9 cellular contexts compared by ENCODE assay signal in genomic region chr14:77498120-77498979, GRCh38. TPM values are rescaled to one million over a fixed set of nuclear protein-coding genes. Genes with fewer than 3 reads are reported as not detected.
A peak's percentile ranks its signal among the peaks of the same experiment; 100 is the strongest.
DNase-seq lines count a peak whose midpoint lies in the region; ATAC-seq and TF ChIP-seq lines count a peak whose summit lies in the region.
"Had no signal": no experiment of that assay in that cellular context is flagged by ENCODE, and none has a peak within 500 bp of the region (broad histone marks: within the 10 kb centered on the region; RNA-seq: fewer than 3 reads in every experiment).

TSS of gene ISM2 (minus strand) at chr14:77498816. CDS start at chr14:77498793, 23 bp downstream.

- H3K36me3 ChIP-seq in MM.1S (replicated peaks; ENCODE audit: insufficient read depth, low read length): no peaks in the 10 kb centered on the region

- TF ChIP-seq CTCF in MM.1S (IDR thresholded peaks at IDR 0.05; ENCODE audit: low read length) (no peak), endothelial cell (IDR thresholded peaks at IDR 0.05; ENCODE audit: unreplicated experiment) (no peak)

- H3K4me3 Mint-ChIP-seq in endothelial cell (ENCODE audit: unreplicated experiment): peak within 1 kb of the TSS; percentile 82
- H3K4me3 Mint-ChIP-seq in stimulated activated naive B cell treated with anti-CD40 and anti-IgM and Interleukin-4, amounts not matched to agents 10 μg/mL and 1 μg/mL and 100 μg/mL, for 72 hours: peak within 1 kb of the TSS; percentile 72 to 73

- peaks cover 3% of the 10 kb centered on the region for H3K4me1 Mint-ChIP-seq in endothelial cell (ENCODE audit: unreplicated experiment)
- peaks cover 14 to 26% of the 10 kb centered on the region in 2 donors for H3K4me1 Mint-ChIP-seq in stimulated activated naive B cell treated with anti-CD40 and anti-IgM and Interleukin-4, amounts not matched to agents 10 μg/mL and 1 μg/mL and 100 μg/mL, for 72 hours

- no peaks in the 10 kb centered on the region for H3K9me3 ChIP-seq in MM.1S (replicated peaks; ENCODE audit: insufficient read depth, low read length)

- peak within 1 kb of the TSS; percentile 52 for H3K4me3 ChIP-seq in MM.1S (ENCODE audit: low read length)

- no peaks in the 10 kb centered on the region for H3F3A ChIP-seq in MM.1S (ENCODE audit: insufficient read depth, low read length)

- H2AFZ ChIP-seq in MM.1S (ENCODE audit: low read length): 0 out of 2 replicates have a peak within 1 kb of the TSS, but pooled peaks have one; percentile 23

- no peaks in the 10 kb centered on the region for H3K9me2 ChIP-seq in MM.1S (replicated peaks; ENCODE audit: insufficient read depth, low read length)

- no peaks in the 10 kb centered on the region for H3K79me2 ChIP-seq in MM.1S (ENCODE audit: low read length)

- no peak within 1 kb of the TSS for H3K27ac ChIP-seq in MM.1S (ENCODE audit: low read length)

- H4K20me1 ChIP-seq in MM.1S (ENCODE audit: insufficient read depth, low read length): no peaks in the 10 kb centered on the region

- peaks cover 4% of the 10 kb centered on the region for H3K36me3 Mint-ChIP-seq in endothelial cell (ENCODE audit: low read depth, unreplicated experiment)
- H3K36me3 Mint-ChIP-seq in stimulated activated naive B cell treated with anti-CD40 and anti-IgM and Interleukin-4, amounts not matched to agents 10 μg/mL and 1 μg/mL and 100 μg/mL, for 72 hours: peaks cover 4% of the 10 kb centered on the region in 2 donors

- ATAC-seq in GM21529 (IDR thresholded peaks at IDR 0.05; ENCODE audit: unreplicated experiment): peak; percentile 62
- ATAC-seq in stimulated activated naive B cell treated with anti-CD40 and anti-IgM and Interleukin-4, amounts not matched to agents 10 μg/mL and 1 μg/mL and 100 μg/mL, for 72 hours (replicated peaks): peak; percentile 87 to 89

- H3K27me3 Mint-ChIP-seq in endothelial cell (ENCODE audit: unreplicated experiment): peaks cover 3% of the 10 kb centered on the region
- peaks cover 33 to 48% of the 10 kb centered on the region in 2 donors for H3K27me3 Mint-ChIP-seq in stimulated activated naive B cell treated with anti-CD40 and anti-IgM and Interleukin-4, amounts not matched to agents 10 μg/mL and 1 μg/mL and 100 μg/mL, for 72 hours

- DNase-seq in DMS53 (lab: John Stamatoyannopoulos, UW): peak; percentile 80
- peak; percentile 16 for DNase-seq in MM.1S
- peak; percentile 36 for DNase-seq in activated CD4-positive, alpha-beta T cell treated with anti-CD3 and anti-CD28 coated beads, Interleukin-2, amount 50 U/mL, for 1 hour
- DNase-seq in endothelial cell (ENCODE audit: low spot score): peak; percentile 48
- peak; percentile 16 for DNase-seq in mucosa of gallbladder (ENCODE audit: low spot score)
- peak; percentile 29 for DNase-seq in stimulated activated naive B cell treated with anti-CD40 and anti-IgM and Interleukin-4, amounts not matched to agents 10 μg/mL and 1 μg/mL and 100 μg/mL, for 72 hours
- no peak for DNase-seq in medulla oblongata (ENCODE audit: extremely low spot score)

- H3K4me2 ChIP-seq in MM.1S (ENCODE audit: low read depth, low read length): peak within 1 kb of the TSS; percentile 84

- H3K27me3 ChIP-seq in MM.1S (replicated peaks; ENCODE audit: insufficient read depth, low read length): peaks cover 5% of the 10 kb centered on the region; the same call in 1 of the 2 replicates

- no peak within 1 kb of the TSS for H3K27ac Mint-ChIP-seq in endothelial cell (ENCODE audit: unreplicated experiment)
- H3K27ac Mint-ChIP-seq in stimulated activated naive B cell treated with anti-CD40 and anti-IgM and Interleukin-4, amounts not matched to agents 10 μg/mL and 1 μg/mL and 100 μg/mL, for 72 hours: no peak within 1 kb of the TSS

- no peaks in the 10 kb centered on the region for H3K4me1 ChIP-seq in MM.1S (ENCODE audit: low read length)

- H3K9me3 Mint-ChIP-seq in endothelial cell (ENCODE audit: unreplicated experiment): no peaks in the 10 kb centered on the region
- H3K9me3 Mint-ChIP-seq in stimulated activated naive B cell treated with anti-CD40 and anti-IgM and Interleukin-4, amounts not matched to agents 10 μg/mL and 1 μg/mL and 100 μg/mL, for 72 hours: peaks cover 3 to 4% of the 10 kb centered on the region in 2 donors

- H3K9ac ChIP-seq in MM.1S (ENCODE audit: low read length): no peak within 1 kb of the TSS

RNA-seq across cellular contexts. Expression of gene ISM2, which starts in this region (rescaled TPM):
- 0.21 TPM for total RNA-seq in endothelial cell (ENCODE audit: unreplicated experiment)
- 0.23 TPM for total RNA-seq in mucosa of gallbladder
- total RNA-seq: T-helper 1 cell treated with Interleukin-12 subunit alpha and Interleukin-12 subunit beta and Interleukin-4 antibody, amounts not matched to agents 30 ng/mL and 1 ng/mL, for 36 hours had no signal

Comparison
In these comparisons a context has a peak if more than half of its experiments do, and no peak if none do; other contexts are left out.
1. Peak in DNase-seq in endothelial cell; RNA of the gene not detected or under 1 TPM.
2. Peak in DNase-seq in mucosa of gallbladder; RNA of the gene not detected or under 1 TPM.